ENCODE assay signal across 8 cellular contexts in the genomic region with DNA sequence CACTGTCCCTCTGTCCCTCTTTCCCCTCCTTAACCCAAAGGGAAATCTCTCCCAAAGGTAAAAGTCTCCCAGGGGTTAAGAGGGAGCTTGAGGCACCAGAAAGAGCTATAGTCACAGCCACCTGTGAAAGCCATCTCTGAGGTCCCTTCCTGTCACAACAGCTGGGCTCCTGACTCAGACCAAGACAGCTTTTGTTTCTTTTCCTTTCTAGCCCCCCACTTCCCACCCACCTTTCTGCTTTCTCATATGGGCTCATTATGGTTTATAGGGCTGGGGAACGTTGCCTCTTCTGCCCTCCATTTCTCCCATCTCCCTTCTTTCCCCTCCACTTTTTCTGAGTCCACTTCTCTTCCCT. TPM values are rescaled to one million over a fixed set of nuclear protein-coding genes. Genes with fewer than 3 reads are reported as not detected.
DNase-seq lines count a peak whose midpoint lies in the region; ATAC-seq and TF ChIP-seq lines count a peak whose summit lies in the region.

No MANE protein-coding gene starts in this region.

- H3K27me3 Mint-ChIP-seq in activated T-helper 1 cell treated with anti-CD3 and anti-CD28 coated beads, Interleukin-12 subunit alpha, Interleukin-12 subunit beta, Interleukin-2, Interleukin-4 antibody, amounts not matched to agents 30 ng/mL and 10 ng/mL and 1 ng/mL, durations not matched to agents 14 hours and 24 hours and 36 hours (ENCODE audit: insufficient read depth) = no peaks in the 10 kb centered on the region

- no peaks in the 10 kb centered on the region for H3K9me3 Mint-ChIP-seq in activated T-helper 1 cell treated with anti-CD3 and anti-CD28 coated beads, Interleukin-12 subunit alpha, Interleukin-12 subunit beta, Interleukin-2, Interleukin-4 antibody, amounts not matched to agents 30 ng/mL and 10 ng/mL and 1 ng/mL, durations not matched to agents 14 hours and 24 hours and 36 hours

- peak overlapping the region; percentile 97 for H3K27ac Mint-ChIP-seq in activated T-helper 1 cell treated with anti-CD3 and anti-CD28 coated beads, Interleukin-12 subunit alpha, Interleukin-12 subunit beta, Interleukin-2, Interleukin-4 antibody, amounts not matched to agents 30 ng/mL and 10 ng/mL and 1 ng/mL, durations not matched to agents 14 hours and 24 hours and 36 hours

- H3K36me3 Mint-ChIP-seq in activated T-helper 1 cell treated with anti-CD3 and anti-CD28 coated beads, Interleukin-12 subunit alpha, Interleukin-12 subunit beta, Interleukin-2, Interleukin-4 antibody, amounts not matched to agents 30 ng/mL and 10 ng/mL and 1 ng/mL, durations not matched to agents 14 hours and 24 hours and 36 hours (ENCODE audit: low read depth) = no peaks in the 10 kb centered on the region

- H3K27ac ChIP-seq in temporal lobe (ENCODE audit: low read depth, low read length) = peak overlapping the region; percentile 89

- peak overlapping the region; percentile 95 for H3K4me3 Mint-ChIP-seq in activated T-helper 1 cell treated with anti-CD3 and anti-CD28 coated beads, Interleukin-12 subunit alpha, Interleukin-12 subunit beta, Interleukin-2, Interleukin-4 antibody, amounts not matched to agents 30 ng/mL and 10 ng/mL and 1 ng/mL, durations not matched to agents 14 hours and 24 hours and 36 hours

- peak overlapping the region; percentile 68 for H3K4me3 ChIP-seq in AG10803 (ENCODE audit: low read length)
- H3K4me3 ChIP-seq in iPS-18c (ENCODE audit: insufficient read depth, low read depth, low read length) = peak overlapping the region; percentile 68

- ATAC-seq in GM21786 (IDR thresholded peaks at IDR 0.05; ENCODE audit: unreplicated experiment) (peak; percentile 14), GM21390 (IDR thresholded peaks at IDR 0.05; ENCODE audit: unreplicated experiment) (no peak)

- peaks cover 2% of the 10 kb centered on the region for H3K9me3 ChIP-seq in iPS-18c (ENCODE audit: control insufficient read depth, insufficient read depth, low read length)

- no peak for TF ChIP-seq CTCF in AG10803 (conservative IDR thresholded peaks at IDR 0.05; ENCODE audit: low read length)

- intact Hi-C loops in activated T-helper 1 cell treated with anti-CD3 and anti-CD28 coated beads, Interleukin-12 subunit alpha, Interleukin-12 subunit beta, Interleukin-2, Interleukin-4 antibody, amounts not matched to agents 30 ng/mL and 10 ng/mL and 1 ng/mL, durations not matched to agents 14 hours and 24 hours and 36 hours (cut with micrococcal nuclease) = loop anchor here (1.0 to 5.0 kb wide), 4 partner anchors 56 to 359 kb away; a partner anchor contains a TSS

- H3K4me1 Mint-ChIP-seq in activated T-helper 1 cell treated with anti-CD3 and anti-CD28 coated beads, Interleukin-12 subunit alpha, Interleukin-12 subunit beta, Interleukin-2, Interleukin-4 antibody, amounts not matched to agents 30 ng/mL and 10 ng/mL and 1 ng/mL, durations not matched to agents 14 hours and 24 hours and 36 hours (ENCODE audit: low read depth) = peaks cover 24% of the 10 kb centered on the region

- DNase-seq in AG10803 (ENCODE audit: low read depth) = no peak
- DNase-seq in activated T-helper 1 cell treated with anti-CD3 and anti-CD28 coated beads, Interleukin-12 subunit alpha, Interleukin-12 subunit beta, Interleukin-2, Interleukin-4 antibody, amounts not matched to agents 30 ng/mL and 10 ng/mL and 1 ng/mL, durations not matched to agents 14 hours and 24 hours and 36 hours (ENCODE audit: low spot score) = no peak
- DNase-seq in dedifferentiated amniotic fluid mesenchymal stem cell (ENCODE audit: extremely low spot score) = no peak
- no peak for DNase-seq in COLO668 (lab: John Stamatoyannopoulos, UW; ENCODE audit: unreplicated experiment)

RNA-seq across cellular contexts. Expression of a gene that starts 19.1 kb away (rescaled TPM):
- 1,136 and 1,212 TPM in 2 replicates for total RNA-seq in activated T-helper 1 cell treated with anti-CD3 and anti-CD28 coated beads, Interleukin-12 subunit alpha, Interleukin-12 subunit beta, Interleukin-2, Interleukin-4 antibody, amounts not matched to agents 30 ng/mL and 10 ng/mL and 1 ng/mL, durations not matched to agents 14 hours and 24 hours and 36 hours
- total RNA-seq in temporal lobe = 77.7 TPM

RNA-seq across cellular contexts. Expression of a gene that starts 47.7 kb away (rescaled TPM):
- total RNA-seq in activated T-helper 1 cell treated with anti-CD3 and anti-CD28 coated beads, Interleukin-12 subunit alpha, Interleukin-12 subunit beta, Interleukin-2, Interleukin-4 antibody, amounts not matched to agents 30 ng/mL and 10 ng/mL and 1 ng/mL, durations not matched to agents 14 hours and 24 hours and 36 hours = 0.65 and 0.91 TPM in 2 replicates
- total RNA-seq in temporal lobe = 0.74 TPM

RNA-seq across cellular contexts. Expression of a gene that starts 53.4 kb away (rescaled TPM):
- 4.0 and 4.7 TPM in 2 replicates for total RNA-seq in activated T-helper 1 cell treated with anti-CD3 and anti-CD28 coated beads, Interleukin-12 subunit alpha, Interleukin-12 subunit beta, Interleukin-2, Interleukin-4 antibody, amounts not matched to agents 30 ng/mL and 10 ng/mL and 1 ng/mL, durations not matched to agents 14 hours and 24 hours and 36 hours
- total RNA-seq in temporal lobe = not detected

RNA-seq across cellular contexts. Expression of a gene that starts 55.6 kb away (rescaled TPM):
- total RNA-seq in activated T-helper 1 cell treated with anti-CD3 and anti-CD28 coated beads, Interleukin-12 subunit alpha, Interleukin-12 subunit beta, Interleukin-2, Interleukin-4 antibody, amounts not matched to agents 30 ng/mL and 10 ng/mL and 1 ng/mL, durations not matched to agents 14 hours and 24 hours and 36 hours = 8.3 and 8.4 TPM in 2 replicates
- total RNA-seq in temporal lobe = 7.6 TPM

Comparison
In these comparisons a context has a peak if more than half of its experiments do, and no peak if none do; other contexts are left out.
1. RNA of a gene that starts 19.1 kb away (total RNA-seq): 1,136 to 1,212 TPM in activated T-helper 1 cell treated with anti-CD3 and anti-CD28 coated beads, Interleukin-12 subunit alpha, Interleukin-12 subunit beta, Interleukin-2, Interleukin-4 antibody, amounts not matched to agents 30 ng/mL and 10 ng/mL and 1 ng/mL, durations not matched to agents 14 hours and 24 hours and 36 hours; 77.7 TPM in temporal lobe (single experiment); every median in the first group is over 10 times any median in the second.